22 cellular contexts compared by ENCODE assay signal in genomic region chr1:1293618-1294249, GRCh38. TPM values are rescaled to one million over a fixed set of nuclear protein-coding genes. Genes with fewer than 3 reads are reported as not detected.
A peak's percentile ranks its signal among the peaks of the same experiment; 100 is the strongest.
DNase-seq lines count a peak whose midpoint lies in the region; ATAC-seq and TF ChIP-seq lines count a peak whose summit lies in the region.
"Had no signal": no experiment of that assay in that cellular context is flagged by ENCODE, and none has a peak within 500 bp of the region (broad histone marks: within the 10 kb centered on the region; RNA-seq: fewer than 3 reads in every experiment).

No MANE protein-coding gene starts in this region.

- H3K27ac ChIP-seq in iPS DF 6.9 (ENCODE audit: low read length): no peak overlapping the region
- H3K27ac ChIP-seq: C4-2B, hepatocyte had no signal

- H3K27me3 ChIP-seq in iPS DF 6.9 (ENCODE audit: control insufficient read depth, insufficient read depth, low read length): no peaks in the 10 kb centered on the region
- H3K27me3 ChIP-seq: dorsolateral prefrontal cortex, hepatocyte had no signal

- DNase-seq in left cardiac atrium: peak; percentile 26
- DNase-seq in Right ventricle myocardium inferior (ENCODE audit: missing footprints): no peak
- peak; percentile 48 for DNase-seq in NCI-H1048 (lab: John Stamatoyannopoulos, UW)
- DNase-seq in iPS DF 6.9 (ENCODE audit: low read depth, low spot score): no peak
- DNase-seq in stimulated activated naive CD8-positive, alpha-beta T cell treated with anti-CD3 and anti-CD28 coated beads, Interleukin-15, amount 100 ng/mL, for 72 hours: no peak
- DNase-seq in GM13976 (ENCODE audit: low spot score): no peak
- no peak for DNase-seq in stimulated activated CD4-positive, alpha-beta T cell treated with anti-CD3 and anti-CD28 coated beads, Interleukin-2, amount 100 ng/mL, for 48 hours
- DNase-seq: activated CD4-positive, alpha-beta T cell treated with anti-CD3 and anti-CD28 coated beads for 36 hours; central memory CD4-positive, alpha-beta T cell; dorsolateral prefrontal cortex; EL; KG1; NCI-H1694; NCI-H526 treated with DMSO at 0.1 percent for 48 hours; retina; stimulated activated CD8-positive, alpha-beta memory T cell treated with anti-CD3 and anti-CD28 coated beads, Interleukin-4, amount 100 ng/mL, for 48 hours had no signal

- peaks cover 0 to 7% of the 10 kb centered on the region in 2 donors for H3K9me3 Mint-ChIP-seq in stimulated activated naive CD8-positive, alpha-beta T cell treated with anti-CD3 and anti-CD28 coated beads, Interleukin-15, amount 100 ng/mL, for 72 hours
- H3K9me3 Mint-ChIP-seq: activated naive CD4-positive, alpha-beta T cell treated with anti-CD3 and anti-CD28 coated beads, Interleukin-2, amount 50 U/mL, for 24 hours; activated T-helper 1 cell treated with anti-CD3 and anti-CD28 coated beads, Interleukin-12 subunit alpha, Interleukin-12 subunit beta, Interleukin-2, Interleukin-4 antibody, amounts not matched to agents 30 ng/mL and 10 ng/mL and 1 ng/mL, durations not matched to agents 14 hours and 24 hours and 36 hours; memory B cell had no signal

- H3K4me1 Mint-ChIP-seq in stimulated activated naive CD8-positive, alpha-beta T cell treated with anti-CD3 and anti-CD28 coated beads, Interleukin-15, amount 100 ng/mL, for 72 hours: peaks cover 16% of the 10 kb centered on the region
- H3K4me1 Mint-ChIP-seq: activated CD4-positive, alpha-beta T cell treated with anti-CD3 and anti-CD28 coated beads for 36 hours; activated naive CD4-positive, alpha-beta T cell treated with anti-CD3 and anti-CD28 coated beads, Interleukin-2, amount 50 U/mL, for 24 hours had no signal

- H3K4me3 Mint-ChIP-seq in stimulated activated naive CD8-positive, alpha-beta T cell treated with anti-CD3 and anti-CD28 coated beads, Interleukin-15, amount 100 ng/mL, for 72 hours: no peak overlapping the region
- H3K4me3 Mint-ChIP-seq: activated CD4-positive, alpha-beta T cell treated with anti-CD3 and anti-CD28 coated beads for 36 hours; activated naive CD4-positive, alpha-beta T cell treated with anti-CD3 and anti-CD28 coated beads, Interleukin-2, amount 50 U/mL, for 24 hours; activated T-helper 1 cell treated with anti-CD3 and anti-CD28 coated beads, Interleukin-12 subunit alpha, Interleukin-12 subunit beta, Interleukin-2, Interleukin-4 antibody, amounts not matched to agents 30 ng/mL and 10 ng/mL and 1 ng/mL, durations not matched to agents 14 hours and 24 hours and 36 hours; memory B cell had no signal

- in situ Hi-C loops in GM13976 (cut with MboI; ENCODE audit: low sequenced_read_pairs, unreplicated experiment): no loop called here

- intact Hi-C loops in left cardiac atrium (cut with DNase I) (no loop called here), Right ventricle myocardium inferior (cut with DNase I) (no loop called here)

- peaks cover 2% of the 10 kb centered on the region; the same call in 1 of the 2 replicates for H3K4me1 ChIP-seq in iPS DF 6.9 (ENCODE audit: control insufficient read depth, insufficient read depth, low read length)

- H3K27me3 Mint-ChIP-seq in stimulated activated naive CD8-positive, alpha-beta T cell treated with anti-CD3 and anti-CD28 coated beads, Interleukin-15, amount 100 ng/mL, for 72 hours: peaks cover 8% of the 10 kb centered on the region
- H3K27me3 Mint-ChIP-seq: activated CD4-positive, alpha-beta T cell treated with anti-CD3 and anti-CD28 coated beads for 36 hours; activated naive CD4-positive, alpha-beta T cell treated with anti-CD3 and anti-CD28 coated beads, Interleukin-2, amount 50 U/mL, for 24 hours had no signal

- WGBS in iPS DF 6.9 (ENCODE audit: insufficient coverage, insufficient read length): no CpG with 5 or more reads among the region's 69 CpGs

- H3K9me3 ChIP-seq in iPS DF 6.9 (ENCODE audit: control insufficient read depth, insufficient read depth, low read length): no peaks in the 10 kb centered on the region

- peak in 1 of 2 donors; percentile 4 for ATAC-seq in left cardiac atrium
- no peak for ATAC-seq in Right ventricle myocardium inferior
- ATAC-seq in stimulated activated naive CD8-positive, alpha-beta T cell treated with anti-CD3 and anti-CD28 coated beads, Interleukin-15, amount 100 ng/mL, for 72 hours: peak; percentile 19
- no peak for ATAC-seq in GM19351 (IDR thresholded peaks at IDR 0.05; ENCODE audit: unreplicated experiment)
- ATAC-seq: activated CD4-positive, alpha-beta T cell treated with anti-CD3 and anti-CD28 coated beads for 36 hours had no signal

- no peak for TF ChIP-seq CTCF in GM13976 (IDR thresholded peaks at IDR 0.05; ENCODE audit: borderline replicate concordance, control extremely low read depth, extremely low read depth, insufficient read depth, missing control alignments)

- peak overlapping the region; percentile 37; the same call in 1 of the 2 replicates for H3K4me3 ChIP-seq in iPS DF 6.9 (ENCODE audit: low read length)
- H3K4me3 ChIP-seq: dorsolateral prefrontal cortex, hepatocyte had no signal

- H3K36me3 ChIP-seq in iPS DF 6.9 (ENCODE audit: control insufficient read depth, insufficient read depth, low read length): no peaks in the 10 kb centered on the region; the same call in 1 of the 2 replicates

- no peak overlapping the region for H3K27ac Mint-ChIP-seq in stimulated activated naive CD8-positive, alpha-beta T cell treated with anti-CD3 and anti-CD28 coated beads, Interleukin-15, amount 100 ng/mL, for 72 hours
- H3K27ac Mint-ChIP-seq: activated CD4-positive, alpha-beta T cell treated with anti-CD3 and anti-CD28 coated beads for 36 hours; activated naive CD4-positive, alpha-beta T cell treated with anti-CD3 and anti-CD28 coated beads, Interleukin-2, amount 50 U/mL, for 24 hours; activated T-helper 1 cell treated with anti-CD3 and anti-CD28 coated beads, Interleukin-12 subunit alpha, Interleukin-12 subunit beta, Interleukin-2, Interleukin-4 antibody, amounts not matched to agents 30 ng/mL and 10 ng/mL and 1 ng/mL, durations not matched to agents 14 hours and 24 hours and 36 hours; memory B cell had no signal

RNA-seq across cellular contexts. Expression of gene SCNN1D, which starts 13.5 kb away (rescaled TPM):
- total RNA-seq in left cardiac atrium (1 to 10 TPM; 3.5 to 4.1 TPM), Right ventricle myocardium inferior (3.0 TPM)

RNA-seq across cellular contexts. Expression of gene ACAP3, which starts 14.0 kb away (rescaled TPM):
- total RNA-seq in left cardiac atrium (10 to 100 TPM; 36.2 to 46.7 TPM), Right ventricle myocardium inferior (57.3 TPM)

RNA-seq across cellular contexts. Expression of gene PUSL1, which starts 14.7 kb away (rescaled TPM):
- total RNA-seq in left cardiac atrium (10 to 100 TPM; 11.4 to 12.2 TPM), Right ventricle myocardium inferior (10.3 TPM)

RNA-seq across cellular contexts. Expression of gene UBE2J2, which starts 20.1 kb away (rescaled TPM):
- 10 to 100 TPM; 35.9 to 41.5 TPM for total RNA-seq in left cardiac atrium
- total RNA-seq in Right ventricle myocardium inferior: 40.0 TPM

RNA-seq across cellular contexts. Expression of gene INTS11, which starts 30.7 kb away (rescaled TPM):
- total RNA-seq in left cardiac atrium (10 to 100 TPM; 48.5 to 60.0 TPM), Right ventricle myocardium inferior (75.7 TPM)

Comparison
In these comparisons a context has a peak if more than half of its experiments do, and no peak if none do; other contexts are left out.
1. DNase-seq: peak in left cardiac atrium (single experiment) and NCI-H1048 (single experiment); none in Right ventricle myocardium inferior (single experiment), iPS DF 6.9 (single experiment), stimulated activated naive CD8-positive, alpha-beta T cell treated with anti-CD3 and anti-CD28 coated beads, Interleukin-15, amount 100 ng/mL, for 72 hours (0 of 2), GM13976 (single experiment) and stimulated activated CD4-positive, alpha-beta T cell treated with anti-CD3 and anti-CD28 coated beads, Interleukin-2, amount 100 ng/mL, for 48 hours (0 of 2).